Comparison of ENCODE assay signal across 12 cellular contexts in genomic region chr5:73213566-73213998, GRCh38. TPM values are rescaled to one million over a fixed set of nuclear protein-coding genes. Genes with fewer than 3 reads are reported as not detected.
DNase-seq lines count a peak whose midpoint lies in the region; ATAC-seq and TF ChIP-seq lines count a peak whose summit lies in the region.
"Had no signal": no experiment of that assay in that cellular context is flagged by ENCODE, and none has a peak within 500 bp of the region (broad histone marks: within the 10 kb centered on the region; RNA-seq: fewer than 3 reads in every experiment).

No MANE protein-coding gene starts in this region.

- H3K4me3 Mint-ChIP-seq in Calu3 (ENCODE audit: low read depth, unreplicated experiment) = no peak overlapping the region

- in situ Hi-C loops in G401 (cut with HindIII; ENCODE audit: low sequenced_read_pairs) = no loop called here

- H3K27me3 Mint-ChIP-seq in Calu3 (ENCODE audit: unreplicated experiment) = peaks cover 20% of the 10 kb centered on the region

- H3K27ac ChIP-seq in prostate gland = no peak overlapping the region
- H3K27ac ChIP-seq: cardiac muscle cell had no signal

- H3K4me1 Mint-ChIP-seq in Calu3 (ENCODE audit: low read depth, unreplicated experiment) = peaks cover 9% of the 10 kb centered on the region

- H3K4me1 ChIP-seq in prostate gland (replicated peaks) = no peaks in the 10 kb centered on the region

- BruUV-seq in Calu3 (replicated peaks; lab: Mats Ljungman, UMichigan) = no TSS peak

- intact Hi-C loops in Calu3 (cut with micrococcal nuclease; ENCODE audit: unreplicated experiment) (loop anchor here (10.0 kb wide), 1 partner anchor 259 kb away; the partner anchor contains the start of gene FCHO2), prostate gland (cut with DNase I) (no loop called here)

- CTCF ChIA-PET in Calu3 (lab: Charles Lee) = interaction anchor here (1.7 kb wide), 1 partner anchor 12 kb away, joined by 5 read pairs; no protein-coding TSS in a partner anchor

- peaks cover 13% of the 10 kb centered on the region for H3K36me3 Mint-ChIP-seq in Calu3 (ENCODE audit: insufficient read depth, unreplicated experiment)

- TF ChIP-seq CTCF in Calu3 (IDR thresholded peaks at IDR 0.05; ENCODE audit: unreplicated experiment) = no peak
- no peak for TF ChIP-seq CTCF in fibroblast of the aortic adventitia (IDR thresholded peaks at IDR 0.05; ENCODE audit: insufficient read depth, low read length)
- no peak for TF ChIP-seq CTCF in prostate gland (IDR thresholded peaks at IDR 0.05)

- H3K9me3 ChIP-seq in prostate gland = no peaks in the 10 kb centered on the region

- H3K27ac Mint-ChIP-seq in Calu3 (ENCODE audit: unreplicated experiment) = no peak overlapping the region

- H3K4me3 ChIP-seq in fibroblast of the aortic adventitia (ENCODE audit: low read depth, low read length) = no peak overlapping the region
- no peak overlapping the region for H3K4me3 ChIP-seq in prostate gland
- H3K4me3 ChIP-seq: cardiac muscle cell, K562, lung had no signal

- TF ChIP-seq POLR2A in prostate gland (IDR thresholded peaks at IDR 0.05) = no peak

- H3K9me3 Mint-ChIP-seq in Calu3 (ENCODE audit: low read depth, unreplicated experiment) = peaks cover 8% of the 10 kb centered on the region

- peaks cover 21% of the 10 kb centered on the region for H3K27me3 ChIP-seq in prostate gland (replicated peaks; ENCODE audit: insufficient read depth)

- no peaks in the 10 kb centered on the region for H3K36me3 ChIP-seq in prostate gland
- H3K36me3 ChIP-seq: cardiac muscle cell had no signal

- peak; percentile 30 for DNase-seq in Calu3
- peak; percentile 79 for DNase-seq in NCI-H69 (lab: John Stamatoyannopoulos, UW)
- DNase-seq in fibroblast of the aortic adventitia (ENCODE audit: low read depth) = peak; percentile 82
- no peak for DNase-seq in G401 (ENCODE audit: low spot score)
- DNase-seq in OCI-M2 (lab: John Stamatoyannopoulos, UW; ENCODE audit: unreplicated experiment) = no peak
- no peak for DNase-seq in AML-193 (lab: John Stamatoyannopoulos, UW)
- no peak for DNase-seq in prostate gland (ENCODE audit: low spot score)
- DNase-seq: T-helper 2 cell had no signal

- peak; percentile 74 for ATAC-seq in GM21447 (IDR thresholded peaks at IDR 0.05; ENCODE audit: unreplicated experiment)
- ATAC-seq: K562 had no signal

- 31% methylated on average over 6 of the region's 6 CpGs for WGBS in prostate gland

RNA-seq across cellular contexts. Expression of gene TMEM174, which starts 40.6 kb away (rescaled TPM):
- total RNA-seq in Calu3 (2022) = not detected in 2 replicates
- total RNA-seq in fibroblast of the aortic adventitia (ENCODE audit: low replicate concordance) = not detected in 2 replicates
- total RNA-seq in G401 (2014; rRNA removed; shearing (Covaris generic)) = not detected in 2 replicates
- total RNA-seq in prostate gland = not detected
- total RNA-seq: cardiac muscle cell, K562, lung had no signal

Comparison
In these comparisons a context has a peak if more than half of its experiments do, and no peak if none do; other contexts are left out.
1. DNase-seq: peak in Calu3 (single experiment), NCI-H69 (single experiment) and fibroblast of the aortic adventitia (single experiment); none in G401 (single experiment), OCI-M2 (single experiment), AML-193 (0 of 2) and prostate gland (single experiment).